Comparison of ENCODE assay signal across 18 cellular contexts in the genomic region with DNA sequence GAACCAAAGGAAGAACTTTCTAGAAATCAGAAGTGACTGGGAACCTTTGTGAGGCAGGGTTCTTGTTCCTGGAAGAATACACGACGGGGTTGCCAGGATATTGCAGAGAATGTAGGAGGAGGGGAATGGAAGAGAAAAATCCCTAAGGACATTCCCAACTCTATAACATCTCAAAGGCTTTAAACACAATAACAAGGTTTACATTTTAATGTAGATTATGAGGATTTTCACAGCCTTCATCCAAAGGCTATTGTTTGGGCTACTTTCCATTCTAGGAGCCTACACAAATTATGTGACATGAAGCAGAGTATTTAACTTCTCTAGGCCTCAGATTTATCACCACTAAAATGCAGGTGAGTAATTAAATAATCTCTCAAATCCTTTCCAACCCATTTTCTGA.
DNase-seq lines count a peak whose midpoint lies in the region; ATAC-seq, FAIRE-seq and TF ChIP-seq lines count a peak whose summit lies in the region.
"Had no signal": no experiment of that assay in that cellular context is flagged by ENCODE, and none has a peak within 500 bp of the region (broad histone marks: within the 10 kb centered on the region; RNA-seq: fewer than 3 reads in every experiment).

No MANE protein-coding gene starts in this region.

- no peak overlapping the region for H3K14ac ChIP-seq in mesenchymal stem cell (ENCODE audit: low read length in 2 of 2)

- peaks cover 14% of the 10 kb centered on the region for H3K79me1 ChIP-seq in mesenchymal stem cell (replicated peaks; ENCODE audit: low read length, poor library complexity, severe bottlenecking)

- H2AFZ ChIP-seq in mesenchymal stem cell (ENCODE audit: low read depth, low read length) (no peak overlapping the region), neuron (ENCODE audit: low read depth, low read length) (peak overlapping the region; percentile 13)

- no peak overlapping the region for H3K18ac ChIP-seq in mesenchymal stem cell (ENCODE audit: low read depth in 1 of 2, low read length in 2 of 2)

- H3K4me2 ChIP-seq in A549, result peak overlapping the region; percentile 12; the same call in 2 of the 3 replicates
- no peak overlapping the region for H3K4me2 ChIP-seq in mesenchymal stem cell (ENCODE audit: low read length, poor library complexity, severe bottlenecking)

- POLR2A ChIA-PET in A549 (lab: Yijun Ruan, JAX), result no interaction called here

- H3K27me3 ChIP-seq in mesenchymal stem cell (ENCODE audit: control insufficient read depth in 1 of 2, insufficient read depth in 1 of 2, low read length in 2 of 2) (no peaks in the 10 kb centered on the region), neuron (ENCODE audit: insufficient read depth, low read length) (no peaks in the 10 kb centered on the region)

- H3K4me1 ChIP-seq in A549, result peaks cover 90% of the 10 kb centered on the region
- H3K4me1 ChIP-seq in mesenchymal stem cell (ENCODE audit: control insufficient read depth, insufficient read depth, low read depth, low read length), result peaks cover 14% of the 10 kb centered on the region
- H3K4me1 ChIP-seq in neuron (ENCODE audit: insufficient read depth, low read length), result peaks cover 29% of the 10 kb centered on the region

- no peak for TF ChIP-seq RAD21 in A549 (conservative IDR thresholded peaks at IDR 0.05 in 1 of 2, IDR thresholded peaks at IDR 0.05 in 1 of 2)

- H3K36me3 ChIP-seq in mesenchymal stem cell (ENCODE audit: control insufficient read depth in 1 of 2, insufficient read depth in 2 of 2, low read depth in 1 of 2, low read length in 2 of 2), result no peaks in the 10 kb centered on the region
- no peaks in the 10 kb centered on the region for H3K36me3 ChIP-seq in neuron (ENCODE audit: insufficient read depth, low read length)

- no peak for FAIRE-seq in A549 (lab: Jason Lieb, UNC)
- FAIRE-seq: GM12891 had no signal

- TF ChIP-seq CTCF in A549 (IDR thresholded peaks at IDR 0.05) (no peak), brain (conservative IDR thresholded peaks at IDR 0.05) (no peak)

- CTCF ChIA-PET in A549 (lab: Yijun Ruan, JAX), result no interaction called here
- CTCF ChIA-PET in activated naive CD4-positive, alpha-beta T cell treated with anti-CD3 and anti-CD28 coated beads, Interleukin-2, amount 10 ng/mL, durations not matched to agents 7 days and 5 days (lab: Charles Lee), result no interaction called here

- H2BK12ac ChIP-seq in mesenchymal stem cell (ENCODE audit: low read length in 2 of 2), result no peak overlapping the region

- DNase-seq in A549 (ENCODE audit: low read depth in 1 of 2, low spot score in 1 of 2), result no peak
- no peak for DNase-seq in mesenchymal stem cell
- no peak for DNase-seq in NCI-H345 (lab: John Stamatoyannopoulos, UW)
- DNase-seq in activated naive CD4-positive, alpha-beta T cell treated with anti-CD3 and anti-CD28 coated beads, Interleukin-2, amount 10 ng/mL, durations not matched to agents 7 days and 5 days, result no peak
- DNase-seq in stimulated activated CD8-positive, alpha-beta memory T cell treated with anti-CD3 and anti-CD28 coated beads, Interleukin-4, amount 100 ng/mL, for 48 hours, result no peak
- DNase-seq: C1 segment of cervical spinal cord; Calu3; CD4-positive, alpha-beta T cell; DMS79; GOT3; HCEC 1CT; HFFc6 had no signal

- TF ChIP-seq POLR2A in A549 (IDR thresholded peaks at IDR 0.05; ENCODE audit: low read length), result no peak

- peak overlapping the region in 3 of 5 experiments; percentile 18 to 56 (median 49) for H3K27ac Mint-ChIP-seq in brain
- H3K27ac Mint-ChIP-seq in activated naive CD4-positive, alpha-beta T cell treated with anti-CD3 and anti-CD28 coated beads, Interleukin-2, amount 10 ng/mL, durations not matched to agents 7 days and 5 days, result no peak overlapping the region
- H3K27ac Mint-ChIP-seq: B cell; CD4-positive, alpha-beta T cell; HFFc6 had no signal

- H3K36me3 Mint-ChIP-seq in brain, result no peaks in the 10 kb centered on the region
- H3K36me3 Mint-ChIP-seq in activated naive CD4-positive, alpha-beta T cell treated with anti-CD3 and anti-CD28 coated beads, Interleukin-2, amount 10 ng/mL, durations not matched to agents 7 days and 5 days, result no peaks in the 10 kb centered on the region

- H2BK5ac ChIP-seq in mesenchymal stem cell (ENCODE audit: low read depth, low read length, poor library complexity, severe bottlenecking), result no peak overlapping the region

- no peak overlapping the region for H3K23ac ChIP-seq in mesenchymal stem cell (ENCODE audit: low read length in 2 of 2)

- H3K27me3 Mint-ChIP-seq in brain, result no peaks in the 10 kb centered on the region
- H3K27me3 Mint-ChIP-seq in activated naive CD4-positive, alpha-beta T cell treated with anti-CD3 and anti-CD28 coated beads, Interleukin-2, amount 10 ng/mL, durations not matched to agents 7 days and 5 days, result no peaks in the 10 kb centered on the region

- no peak overlapping the region for H3K4me3 Mint-ChIP-seq in brain
- H3K4me3 Mint-ChIP-seq in activated naive CD4-positive, alpha-beta T cell treated with anti-CD3 and anti-CD28 coated beads, Interleukin-2, amount 10 ng/mL, durations not matched to agents 7 days and 5 days, result no peak overlapping the region
- H3K4me3 Mint-ChIP-seq: B cell; CD4-positive, alpha-beta T cell; HFFc6 had no signal

- no peak overlapping the region for H4K91ac ChIP-seq in mesenchymal stem cell (ENCODE audit: low read length)

- no peak for ATAC-seq in A549

- H3K27ac ChIP-seq in A549 (peak overlapping the region; percentile 80 to 94), mesenchymal stem cell (ENCODE audit: low read length, poor library complexity, severe bottlenecking) (no peak overlapping the region)
- H3K27ac ChIP-seq: 22Rv1, HL-60 had no signal

- no peak overlapping the region for H3K4ac ChIP-seq in mesenchymal stem cell (ENCODE audit: low read depth in 1 of 2, low read length in 2 of 2)

- WGBS in A549 (ENCODE audit: missing lambda C conversion rate), result 82% methylated on average over 2 of the region's 2 CpGs
- WGBS in mesenchymal stem cell, result no CpG with 5 or more reads among the region's 2 CpGs

- peaks cover 55% of the 10 kb centered on the region for H3K4me1 Mint-ChIP-seq in brain
- H3K4me1 Mint-ChIP-seq in activated naive CD4-positive, alpha-beta T cell treated with anti-CD3 and anti-CD28 coated beads, Interleukin-2, amount 10 ng/mL, durations not matched to agents 7 days and 5 days, result no peaks in the 10 kb centered on the region
- H3K4me1 Mint-ChIP-seq: B cell had no signal

- no peaks in the 10 kb centered on the region for H3K9me3 Mint-ChIP-seq in brain
- no peaks in the 10 kb centered on the region for H3K9me3 Mint-ChIP-seq in activated naive CD4-positive, alpha-beta T cell treated with anti-CD3 and anti-CD28 coated beads, Interleukin-2, amount 10 ng/mL, durations not matched to agents 7 days and 5 days
- H3K9me3 Mint-ChIP-seq: CD4-positive, alpha-beta T cell; HFFc6 had no signal

- H3K4me3 ChIP-seq in A549 (no peak overlapping the region), mesenchymal stem cell (ENCODE audit: insufficient read depth in 1 of 2, low read depth in 1 of 2, low read length in 2 of 2) (no peak overlapping the region), neuron (ENCODE audit: low read length) (no peak overlapping the region)

- H3K9ac ChIP-seq in mesenchymal stem cell (ENCODE audit: low read length), result no peak overlapping the region

- no peak overlapping the region for H2BK15ac ChIP-seq in mesenchymal stem cell (ENCODE audit: low read depth, poor library complexity, severe bottlenecking)

- H2AK5ac ChIP-seq in mesenchymal stem cell (ENCODE audit: low read length, severe bottlenecking), result peak overlapping the region; percentile 64

- H3K9me3 ChIP-seq in A549 (no peaks in the 10 kb centered on the region), mesenchymal stem cell (ENCODE audit: control insufficient read depth, low read length) (no peaks in the 10 kb centered on the region), neuron (ENCODE audit: low read length) (no peaks in the 10 kb centered on the region)

- TF ChIP-seq EP300 in A549 (IDR thresholded peaks at IDR 0.05), result no peak

- no peak overlapping the region for H2BK120ac ChIP-seq in mesenchymal stem cell (ENCODE audit: low read depth, low read length)

- no peak overlapping the region for H4K8ac ChIP-seq in mesenchymal stem cell (ENCODE audit: low read length)

TF ChIP-seq in A549, 52 proteins besides CTCF, POLR2A, EP300 and RAD21:
- TF ChIP-seq CBX2 (IDR thresholded peaks at IDR 0.05; ENCODE audit: borderline replicate concordance, low read depth) (no peak), HEYL (CRISPR knock-in tag; IDR thresholded peaks at IDR 0.05) (no peak)
TF ChIP-seq in A549: peak in this region for 0.
